Comparison of ENCODE assay signal across 17 cellular contexts in the genomic region with DNA sequence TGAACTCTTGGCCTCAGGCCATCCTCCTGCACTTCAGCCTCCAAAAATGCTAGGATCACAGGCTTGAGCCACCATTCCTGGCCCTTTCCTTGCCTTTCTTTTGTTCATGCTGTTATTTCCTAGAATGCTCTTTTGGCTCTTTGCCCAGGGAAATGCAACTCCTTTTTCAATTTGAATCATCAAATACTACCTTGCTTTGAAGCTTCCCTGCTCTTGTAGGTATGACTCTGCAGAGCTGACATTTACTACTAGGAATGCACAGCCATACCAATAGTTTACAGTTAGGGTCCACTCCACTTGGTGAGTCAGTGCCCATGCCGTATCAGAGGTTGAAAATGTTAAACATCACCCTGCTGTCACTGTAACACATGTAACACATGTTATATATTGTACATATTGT.
DNase-seq lines count a peak whose midpoint lies in the region; ATAC-seq lines count a peak whose summit lies in the region.
"Had no signal": no experiment of that assay in that cellular context is flagged by ENCODE, and none has a peak within 500 bp of the region (broad histone marks: within the 10 kb centered on the region; RNA-seq: fewer than 3 reads in every experiment).

No MANE protein-coding gene starts in this region.

- no peaks in the 10 kb centered on the region for H3K27me3 ChIP-seq in MG63
- no peaks in the 10 kb centered on the region for H3K27me3 ChIP-seq in adipocyte (replicated peaks; ENCODE audit: control insufficient read depth, insufficient read depth, low read length)
- H3K27me3 ChIP-seq: thyroid gland had no signal

- H3K4me1 Mint-ChIP-seq in activated CD4-positive, alpha-beta memory T cell treated with anti-CD3 and anti-CD28 coated beads for 36 hours (ENCODE audit: low read depth): no peaks in the 10 kb centered on the region
- no peaks in the 10 kb centered on the region for H3K4me1 Mint-ChIP-seq in activated CD4-positive, alpha-beta memory T cell treated with anti-CD3 and anti-CD28 coated beads, Interleukin-2, amount 10 ng/mL, durations not matched to agents 7 days and 5 days
- H3K4me1 Mint-ChIP-seq: naive B cell had no signal

- CTCF ChIA-PET in activated CD4-positive, alpha-beta memory T cell treated with anti-CD3 and anti-CD28 coated beads for 36 hours (lab: Charles Lee): no interaction called here
- CTCF ChIA-PET in activated CD4-positive, alpha-beta memory T cell treated with anti-CD3 and anti-CD28 coated beads, Interleukin-2, amount 10 ng/mL, durations not matched to agents 7 days and 5 days (lab: Charles Lee): no interaction called here

- ATAC-seq in GM18868 (IDR thresholded peaks at IDR 0.05; ENCODE audit: unreplicated experiment): no peak
- ATAC-seq: GM23338, right cardiac atrium had no signal

- intact Hi-C loops in activated CD4-positive, alpha-beta memory T cell treated with anti-CD3 and anti-CD28 coated beads for 36 hours (cut with micrococcal nuclease): no loop called here

- H3K4me3 ChIP-seq in MG63: no peak overlapping the region
- no peak overlapping the region for H3K4me3 ChIP-seq in adipocyte (ENCODE audit: low read length)
- H3K4me3 ChIP-seq: adrenal gland, GM23338, SK-N-MC, thyroid gland had no signal

- no peaks in the 10 kb centered on the region for H3K36me3 Mint-ChIP-seq in activated CD4-positive, alpha-beta memory T cell treated with anti-CD3 and anti-CD28 coated beads for 36 hours
- H3K36me3 Mint-ChIP-seq in activated CD4-positive, alpha-beta memory T cell treated with anti-CD3 and anti-CD28 coated beads, Interleukin-2, amount 10 ng/mL, durations not matched to agents 7 days and 5 days (ENCODE audit: low read depth): no peaks in the 10 kb centered on the region
- H3K36me3 Mint-ChIP-seq: naive B cell had no signal

- peak; percentile 21 for DNase-seq in activated CD4-positive, alpha-beta memory T cell treated with anti-CD3 and anti-CD28 coated beads for 36 hours
- DNase-seq in activated CD4-positive, alpha-beta memory T cell treated with anti-CD3 and anti-CD28 coated beads, Interleukin-2, amount 10 ng/mL, durations not matched to agents 7 days and 5 days: no peak
- DNase-seq in MG63 (peak; percentile 43), adipocyte (ENCODE audit: low read depth) (peak; percentile 32), kidney tubule cell (ENCODE audit: low spot score) (peak; percentile 97), dermis blood vessel endothelial cell (no peak)
- no peak for DNase-seq in stimulated activated CD4-positive, alpha-beta T cell treated with anti-CD3 and anti-CD28 coated beads, Interleukin-4, amount 100 ng/mL, for 4 hours
- DNase-seq: activated CD4-positive, alpha-beta T cell treated with anti-CD3 and anti-CD28 coated beads, Interleukin-2, amount 50 U/mL, for 1 hour; adrenal gland; Karpas-422; naive B cell; NCI-H524; right cardiac atrium; thyroid gland had no signal

- POLR2A ChIA-PET in activated CD4-positive, alpha-beta memory T cell treated with anti-CD3 and anti-CD28 coated beads for 36 hours (lab: Charles Lee): no interaction called here
- POLR2A ChIA-PET in activated CD4-positive, alpha-beta memory T cell treated with anti-CD3 and anti-CD28 coated beads, Interleukin-2, amount 10 ng/mL, durations not matched to agents 7 days and 5 days (lab: Charles Lee): no interaction called here

- H3K9me3 ChIP-seq in MG63 (no peaks in the 10 kb centered on the region), adipocyte (ENCODE audit: control insufficient read depth, low read length) (no peaks in the 10 kb centered on the region)
- H3K9me3 ChIP-seq: adrenal gland, thyroid gland had no signal

- H3K9ac ChIP-seq in adipocyte (ENCODE audit: low read length): no peak overlapping the region

- H3K27ac Mint-ChIP-seq in activated CD4-positive, alpha-beta memory T cell treated with anti-CD3 and anti-CD28 coated beads for 36 hours: no peak overlapping the region
- H3K27ac Mint-ChIP-seq in activated CD4-positive, alpha-beta memory T cell treated with anti-CD3 and anti-CD28 coated beads, Interleukin-2, amount 10 ng/mL, durations not matched to agents 7 days and 5 days: no peak overlapping the region
- H3K27ac Mint-ChIP-seq: GM23338, naive B cell had no signal

- H3K27me3 Mint-ChIP-seq in activated CD4-positive, alpha-beta memory T cell treated with anti-CD3 and anti-CD28 coated beads for 36 hours: peaks cover 2% of the 10 kb centered on the region
- H3K27me3 Mint-ChIP-seq in activated CD4-positive, alpha-beta memory T cell treated with anti-CD3 and anti-CD28 coated beads, Interleukin-2, amount 10 ng/mL, durations not matched to agents 7 days and 5 days: peaks cover 18% of the 10 kb centered on the region

- H3K9me3 Mint-ChIP-seq in activated CD4-positive, alpha-beta memory T cell treated with anti-CD3 and anti-CD28 coated beads for 36 hours: no peaks in the 10 kb centered on the region
- no peaks in the 10 kb centered on the region for H3K9me3 Mint-ChIP-seq in activated CD4-positive, alpha-beta memory T cell treated with anti-CD3 and anti-CD28 coated beads, Interleukin-2, amount 10 ng/mL, durations not matched to agents 7 days and 5 days
- H3K9me3 Mint-ChIP-seq: GM23338 had no signal

- H3K4me3 Mint-ChIP-seq in activated CD4-positive, alpha-beta memory T cell treated with anti-CD3 and anti-CD28 coated beads for 36 hours: no peak overlapping the region
- H3K4me3 Mint-ChIP-seq in activated CD4-positive, alpha-beta memory T cell treated with anti-CD3 and anti-CD28 coated beads, Interleukin-2, amount 10 ng/mL, durations not matched to agents 7 days and 5 days: no peak overlapping the region
- H3K4me3 Mint-ChIP-seq: GM23338, naive B cell had no signal

- H3K36me3 ChIP-seq in MG63 (no peaks in the 10 kb centered on the region), adipocyte (ENCODE audit: control insufficient read depth, insufficient read depth, low read length, severe bottlenecking) (no peaks in the 10 kb centered on the region)
- H3K36me3 ChIP-seq: adrenal gland, thyroid gland had no signal

- no peaks in the 10 kb centered on the region for H3K4me1 ChIP-seq in adipocyte (ENCODE audit: control insufficient read depth, insufficient read depth, low read length)
- H3K4me1 ChIP-seq: adrenal gland, thyroid gland had no signal

Comparison
In these comparisons a context has a peak if more than half of its experiments do, and no peak if none do; other contexts are left out.
1. DNase-seq: peak in activated CD4-positive, alpha-beta memory T cell treated with anti-CD3 and anti-CD28 coated beads for 36 hours (single experiment), MG63 (single experiment), adipocyte (single experiment) and kidney tubule cell (single experiment); none in activated CD4-positive, alpha-beta memory T cell treated with anti-CD3 and anti-CD28 coated beads, Interleukin-2, amount 10 ng/mL, durations not matched to agents 7 days and 5 days (single experiment), stimulated activated CD4-positive, alpha-beta T cell treated with anti-CD3 and anti-CD28 coated beads, Interleukin-4, amount 100 ng/mL, for 4 hours (0 of 2) and dermis blood vessel endothelial cell (single experiment).